In genomic region chr3:197040679-197041078, GRCh38 we compare ENCODE assay signal across 2 cellular contexts.
A peak's percentile ranks its signal among the peaks of the same experiment; 100 is the strongest.
TF ChIP-seq lines count a peak whose summit lies in the region.

No MANE protein-coding gene starts in this region.

TF ChIP-seq in HepG2, 621 proteins besides CTCF, POLR2A, EP300 and RAD21:
- no peak for TF ChIP-seq ZFP36L1 (CRISPR knock-in tag; IDR thresholded peaks at IDR 0.05)
- TF ChIP-seq RBM22 (optimal IDR thresholded peaks at IDR 0.05; ENCODE audit: low read length), result peak; percentile 35
- TF ChIP-seq ZNF639 (CRISPR knock-in tag; conservative IDR thresholded peaks at IDR 0.05), result no peak
- no peak for TF ChIP-seq ZNF142 (CRISPR knock-in tag; IDR thresholded peaks at IDR 0.05)
- TF ChIP-seq SIX1 (CRISPR knock-in tag; IDR thresholded peaks at IDR 0.05; ENCODE audit: borderline replicate concordance), result no peak
- no peak for TF ChIP-seq CBX1 (IDR thresholded peaks at IDR 0.05; ENCODE audit: low read depth)
- 0 out of 2 replicates have a peak, but pooled peaks have one; percentile 15 for TF ChIP-seq ZNF629 (CRISPR knock-in tag; conservative IDR thresholded peaks at IDR 0.05)

TF ChIP-seq in K562, 482 proteins besides CTCF, POLR2A, EP300 and RAD21:
- TF ChIP-seq CREBBP (IDR thresholded peaks at IDR 0.05; ENCODE audit: low read depth, low read length), result no peak
- no peak for TF ChIP-seq SRSF1 (IDR thresholded peaks at IDR 0.05; ENCODE audit: low read depth, low read length)
- TF ChIP-seq ZBTB12 (CRISPR knock-in tag; IDR thresholded peaks at IDR 0.05), result no peak
- no peak for TF ChIP-seq NCOA6 (IDR thresholded peaks at IDR 0.05)
- TF ChIP-seq POU5F1 (IDR thresholded peaks at IDR 0.05; ENCODE audit: borderline replicate concordance, low read depth, low read length, partially characterized antibody), result no peak
- 0 out of 2 replicates have a peak, but pooled peaks have one; percentile 23 for TF ChIP-seq POLR2AphosphoS2 (IDR thresholded peaks at IDR 0.05; ENCODE audit: low read length)
- TF ChIP-seq ZNF384 (IDR thresholded peaks at IDR 0.05; ENCODE audit: low read depth, low read length), result no peak
